ENCODE assay signal across 16 cellular contexts in genomic region chr1:156556354-156556753, GRCh38. TPM values are rescaled to one million over a fixed set of nuclear protein-coding genes. Genes with fewer than 3 reads are reported as not detected.
"Had no signal": no experiment of that assay in that cellular context is flagged by ENCODE, and none has a peak within 500 bp of the region (broad histone marks: within the 10 kb centered on the region; RNA-seq: fewer than 3 reads in every experiment).

No MANE protein-coding gene starts in this region.

- H3K4me3 ChIP-seq: esophagus squamous epithelium, transverse colon, vagina had no signal

- H3K4me1 ChIP-seq: vagina had no signal

- H3K27ac ChIP-seq: esophagus squamous epithelium, transverse colon, vagina had no signal

- DNase-seq: activated CD4-positive, alpha-beta memory T cell treated with anti-CD3 and anti-CD28 coated beads for 36 hours; activated CD4-positive, alpha-beta T cell treated with anti-CD3 and anti-CD28 coated beads for 4 hours; activated T-cell treated with anti-CD3 and anti-CD28 coated beads for 4 hours; dermis blood vessel endothelial cell; effector memory CD8-positive, alpha-beta T cell; esophagus squamous epithelium; left ventricle myocardium superior; nephron progenitor cell; occipital lobe; stimulated activated CD4-positive, alpha-beta T cell treated with anti-CD3 and anti-CD28 coated beads, Interleukin-12 subunit alpha, Interleukin-12 subunit beta, amount 100 ng/mL, for 4 hours; stimulated activated CD4-positive, alpha-beta T cell treated with anti-CD3 and anti-CD28 coated beads, Interleukin-1b, Interleukin-23, amount 100 ng/mL, for 48 hours; stimulated activated naive CD8-positive, alpha-beta T cell treated with anti-CD3 and anti-CD28 coated beads, Interleukin-15, Interleukin-2, amounts not matched to agents 100 U/mL and 50 U/mL, for 24 hours; transverse colon had no signal

- H3K36me3 ChIP-seq: esophagus squamous epithelium, transverse colon, vagina had no signal

- H3K9me3 ChIP-seq: esophagus squamous epithelium, transverse colon, vagina had no signal

- H3K27me3 ChIP-seq: esophagus squamous epithelium, transverse colon, vagina had no signal

- ATAC-seq: effector memory CD8-positive, alpha-beta T cell; left ventricle myocardium superior; stimulated activated naive CD8-positive, alpha-beta T cell treated with anti-CD3 and anti-CD28 coated beads, Interleukin-15, Interleukin-2, amounts not matched to agents 100 U/mL and 50 U/mL, for 24 hours; WTC11 had no signal

RNA-seq across cellular contexts. Expression of gene TTC24, which starts 23.2 kb away (rescaled TPM):
- total RNA-seq: cerebellum, dermis blood vessel endothelial cell, esophagus squamous epithelium, left ventricle myocardium superior, occipital lobe, transverse colon, vagina had no signal
